In genomic region chr1:99970713-99971255, GRCh38 we compare ENCODE assay signal across 8 cellular contexts. TPM values are rescaled to one million over a fixed set of nuclear protein-coding genes. Genes with fewer than 3 reads are reported as not detected.
DNase-seq lines count a peak whose midpoint lies in the region; ATAC-seq and TF ChIP-seq lines count a peak whose summit lies in the region.

No MANE protein-coding gene starts in this region.

- peak overlapping the region; percentile 100 for H3K4me3 Mint-ChIP-seq in activated T-cell treated with anti-CD3 and anti-CD28 coated beads, Interleukin-2, amount 50 U/mL, for 4 hours
- peak overlapping the region; percentile 100 for H3K4me3 Mint-ChIP-seq in activated naive CD8-positive, alpha-beta T cell treated with anti-CD3 and anti-CD28 coated beads, Interleukin-2, amount 10 ng/mL, durations not matched to agents 7 days and 5 days

- H3K4me3 ChIP-seq in kidney epithelial cell (ENCODE audit: low read depth, low read length) (peak overlapping the region; percentile 79), thyroid gland (replicated peaks in 1 of 3) (peak overlapping the region in 2 of 3 donors; percentile 68 to 78)

- peaks cover 6 to 10% of the 10 kb centered on the region in 2 donors for H3K4me1 ChIP-seq in thyroid gland

- no peak for DNase-seq in activated T-cell treated with anti-CD3 and anti-CD28 coated beads, Interleukin-2, amount 50 U/mL, for 4 hours
- DNase-seq in activated T-cell treated with anti-CD3 and anti-CD28 coated beads, Interleukin-2, amount 50 U/mL, for 1 hour, result no peak
- no peak for DNase-seq in activated naive CD8-positive, alpha-beta T cell treated with anti-CD3 and anti-CD28 coated beads, Interleukin-2, amount 10 ng/mL, durations not matched to agents 7 days and 5 days
- no peak for DNase-seq in kidney epithelial cell (ENCODE audit: low read depth)
- no peak for DNase-seq in thyroid gland
- no peak for DNase-seq in central memory CD4-positive, alpha-beta T cell
- no peak for DNase-seq in middle frontal gyrus (ENCODE audit: extremely low spot score, low spot score)
- DNase-seq in NCI-H1417 treated with DMSO at 0.1 percent for 48 hours (lab: John Stamatoyannopoulos, UW), result no peak

- peak overlapping the region; percentile 98 for H3K27ac Mint-ChIP-seq in activated naive CD8-positive, alpha-beta T cell treated with anti-CD3 and anti-CD28 coated beads, Interleukin-2, amount 10 ng/mL, durations not matched to agents 7 days and 5 days

- H3K27me3 ChIP-seq in kidney epithelial cell (ENCODE audit: control insufficient read depth, insufficient read depth, low read length) (no peaks in the 10 kb centered on the region), thyroid gland (no peaks in the 10 kb centered on the region)

- 50 to 55% methylated on average over 7 of the region's 7 CpGs for WGBS in thyroid gland, 2 donors

- no peak for TF ChIP-seq POLR2A in thyroid gland (IDR thresholded peaks at IDR 0.05)

- H3K9me3 ChIP-seq in thyroid gland, result no peaks in the 10 kb centered on the region

- peaks cover 33% of the 10 kb centered on the region for H3K4me1 Mint-ChIP-seq in activated T-cell treated with anti-CD3 and anti-CD28 coated beads, Interleukin-2, amount 50 U/mL, for 4 hours (ENCODE audit: low read depth)
- H3K4me1 Mint-ChIP-seq in activated naive CD8-positive, alpha-beta T cell treated with anti-CD3 and anti-CD28 coated beads, Interleukin-2, amount 10 ng/mL, durations not matched to agents 7 days and 5 days, result peaks cover 21% of the 10 kb centered on the region

- no peaks in the 10 kb centered on the region for H3K27me3 Mint-ChIP-seq in activated T-cell treated with anti-CD3 and anti-CD28 coated beads, Interleukin-2, amount 50 U/mL, for 4 hours (ENCODE audit: low read depth)
- no peaks in the 10 kb centered on the region for H3K27me3 Mint-ChIP-seq in activated naive CD8-positive, alpha-beta T cell treated with anti-CD3 and anti-CD28 coated beads, Interleukin-2, amount 10 ng/mL, durations not matched to agents 7 days and 5 days

- H3K36me3 Mint-ChIP-seq in activated T-cell treated with anti-CD3 and anti-CD28 coated beads, Interleukin-2, amount 50 U/mL, for 4 hours (ENCODE audit: insufficient read depth), result peaks cover 4% of the 10 kb centered on the region
- H3K36me3 Mint-ChIP-seq in activated naive CD8-positive, alpha-beta T cell treated with anti-CD3 and anti-CD28 coated beads, Interleukin-2, amount 10 ng/mL, durations not matched to agents 7 days and 5 days, result peaks cover 7% of the 10 kb centered on the region

- intact Hi-C loops in thyroid gland (cut with DNase I), result no loop called here

- POLR2A ChIA-PET in activated naive CD8-positive, alpha-beta T cell treated with anti-CD3 and anti-CD28 coated beads, Interleukin-2, amount 10 ng/mL, durations not matched to agents 7 days and 5 days (lab: Charles Lee), result interaction anchor here (1.1 to 2.2 kb wide), 9 partner anchors 43 to 979 kb away, joined by 3 to 20 read pairs (median 5); partner anchors contain the start of genes AGL, CDC14A, DBT and FRRS1

- no peak overlapping the region for H3K27ac ChIP-seq in thyroid gland

- TF ChIP-seq CTCF in kidney epithelial cell (IDR thresholded peaks at IDR 0.05; ENCODE audit: insufficient read depth, low read length, poor library complexity, severe bottlenecking) (no peak), thyroid gland (IDR thresholded peaks at IDR 0.05) (no peak)

- no peaks in the 10 kb centered on the region for H3K9me3 Mint-ChIP-seq in activated T-cell treated with anti-CD3 and anti-CD28 coated beads, Interleukin-2, amount 50 U/mL, for 4 hours
- H3K9me3 Mint-ChIP-seq in activated naive CD8-positive, alpha-beta T cell treated with anti-CD3 and anti-CD28 coated beads, Interleukin-2, amount 10 ng/mL, durations not matched to agents 7 days and 5 days, result no peaks in the 10 kb centered on the region

- no peaks in the 10 kb centered on the region for H3K36me3 ChIP-seq in kidney epithelial cell (ENCODE audit: control insufficient read depth, insufficient read depth, low read length)
- H3K36me3 ChIP-seq in thyroid gland, result no peaks in the 10 kb centered on the region

- ATAC-seq in activated T-cell treated with anti-CD3 and anti-CD28 coated beads, Interleukin-2, amount 50 U/mL, for 4 hours, result no peak
- no peak for ATAC-seq in activated naive CD8-positive, alpha-beta T cell treated with anti-CD3 and anti-CD28 coated beads, Interleukin-2, amount 10 ng/mL, durations not matched to agents 7 days and 5 days (ENCODE audit: low read depth)

RNA-seq across cellular contexts. Expression of gene SLC35A3, which starts 1.0 kb away (rescaled TPM):
- 10 to 100 TPM; 14.0 to 18.5 (median 16.9) TPM for total RNA-seq in activated T-cell treated with anti-CD3 and anti-CD28 coated beads, Interleukin-2, amount 50 U/mL, for 4 hours
- 10 to 100 TPM; 21.5 to 23.3 TPM for total RNA-seq in activated naive CD8-positive, alpha-beta T cell treated with anti-CD3 and anti-CD28 coated beads, Interleukin-2, amount 10 ng/mL, durations not matched to agents 7 days and 5 days
- total RNA-seq in kidney epithelial cell (21.9 and 24.1 TPM in 2 replicates), thyroid gland (10 to 100 TPM; 38.3 to 81.2 (median 57.0) TPM)
